In genomic region chr20:34781250-34781649, GRCh38 we compare ENCODE assay signal across 17 cellular contexts. TPM values are rescaled to one million over a fixed set of nuclear protein-coding genes. Genes with fewer than 3 reads are reported as not detected.
DNase-seq lines count a peak whose midpoint lies in the region; ATAC-seq and TF ChIP-seq lines count a peak whose summit lies in the region.
"Had no signal": no experiment of that assay in that cellular context is flagged by ENCODE, and none has a peak within 500 bp of the region (broad histone marks: within the 10 kb centered on the region; RNA-seq: fewer than 3 reads in every experiment).

No MANE protein-coding gene starts in this region.

- H3K4me1 ChIP-seq in gastrocnemius medialis = peaks cover 3 to 8% of the 10 kb centered on the region in 2 donors
- H3K4me1 ChIP-seq in right cardiac atrium (ENCODE audit: control insufficient read depth, insufficient read depth, low read length) = no peaks in the 10 kb centered on the region
- no peaks in the 10 kb centered on the region for H3K4me1 ChIP-seq in spleen
- H3K4me1 ChIP-seq: HAP-1, Peyer's patch had no signal

- 81% methylated on average over 5 of the region's 5 CpGs for WGBS in right cardiac atrium
- 88 to 97% (median 93%) methylated on average over 5 of the region's 5 CpGs for WGBS in spleen, 5 donors

- H3K36me3 ChIP-seq in gastrocnemius medialis = peaks cover 0 to 13% of the 10 kb centered on the region in 2 donors
- peaks cover 0 to 84% (median 16%) of the 10 kb centered on the region in 6 donors for H3K36me3 ChIP-seq in spleen

- H3K27ac ChIP-seq in dorsolateral prefrontal cortex = peak overlapping the region in 43 of 59 donors; percentile 4 to 77 (median 49)
- H3K27ac ChIP-seq in gastrocnemius medialis = peak overlapping the region; percentile 2 to 75 (median 70)
- no peak overlapping the region for H3K27ac ChIP-seq in right cardiac atrium (ENCODE audit: low read length)
- H3K27ac ChIP-seq in spleen = no peak overlapping the region
- H3K27ac ChIP-seq: Peyer's patch had no signal

- in situ Hi-C loops in G401 (cut with HindIII; ENCODE audit: low sequenced_read_pairs) (no loop called here), gastrocnemius medialis (cut with MboI; ENCODE audit: low sequenced_read_pairs in 4 of 4) (no loop called here)

- intact Hi-C loops in dorsolateral prefrontal cortex (cut with DNase I) (no loop called here), gastrocnemius medialis (cut with DNase I; ENCODE audit: low total_unique reads) (no loop called here), right cardiac atrium (cut with DNase I) (no loop called here), spleen (cut with DNase I; ENCODE audit: low total_unique reads) (no loop called here)

- no peak for TF ChIP-seq POLR2A in gastrocnemius medialis (IDR thresholded peaks at IDR 0.05)
- no peak for TF ChIP-seq POLR2A in spleen (IDR thresholded peaks at IDR 0.05)

- DNase-seq in G401 (ENCODE audit: low spot score) (peak; percentile 36), NCI-H524 treated with DMSO at 0.1 percent for 48 hours (lab: John Stamatoyannopoulos, UW) (peak; percentile 76), dorsolateral prefrontal cortex (no peak), gastrocnemius medialis (no peak), right cardiac atrium (no peak), spleen (no peak)
- DNase-seq: BE2C, DND-41, KG1, MV-4-11, NCI-H1694, NCI-H2081, NCI-H748 treated with DMSO at 0.1 percent for 48 hours, Peyer's patch had no signal

- H3K27me3 ChIP-seq in dorsolateral prefrontal cortex (no peaks in the 10 kb centered on the region), gastrocnemius medialis (no peaks in the 10 kb centered on the region), right cardiac atrium (ENCODE audit: control insufficient read depth, insufficient read depth) (no peaks in the 10 kb centered on the region), spleen (replicated peaks in 1 of 7) (no peaks in the 10 kb centered on the region)
- H3K27me3 ChIP-seq: BE2C, Peyer's patch had no signal

- no peak overlapping the region for H3K4me3 ChIP-seq in dorsolateral prefrontal cortex
- no peak overlapping the region for H3K4me3 ChIP-seq in gastrocnemius medialis
- H3K4me3 ChIP-seq in right cardiac atrium (ENCODE audit: low read length) = no peak overlapping the region
- no peak overlapping the region for H3K4me3 ChIP-seq in spleen
- H3K4me3 ChIP-seq: GM23338, HAP-1, Peyer's patch had no signal

- ATAC-seq in gastrocnemius medialis (no peak), right cardiac atrium (no peak), HG03439 (IDR thresholded peaks at IDR 0.05; ENCODE audit: unreplicated experiment) (no peak)
- ATAC-seq: GM23338 had no signal

- TF ChIP-seq CTCF in dorsolateral prefrontal cortex (IDR thresholded peaks at IDR 0.05 in 54 of 56, conservative IDR thresholded peaks at IDR 0.05 in 2 of 56; ENCODE audit: low read depth in 1 of 56, partially characterized antibody in 56 of 56) (no peak), gastrocnemius medialis (IDR thresholded peaks at IDR 0.05 in 4 of 5, conservative IDR thresholded peaks at IDR 0.05 in 1 of 5) (no peak), spleen (IDR thresholded peaks at IDR 0.05 in 8 of 11, conservative IDR thresholded peaks at IDR 0.05 in 3 of 11) (no peak)

- H3K9me3 ChIP-seq in gastrocnemius medialis = no peaks in the 10 kb centered on the region
- H3K9me3 ChIP-seq in right cardiac atrium (ENCODE audit: control insufficient read depth, low read length) = no peaks in the 10 kb centered on the region
- H3K9me3 ChIP-seq in spleen = no peaks in the 10 kb centered on the region
- H3K9me3 ChIP-seq: BE2C, HAP-1, Peyer's patch had no signal

RNA-seq across cellular contexts. Expression of gene NCOA6, which starts 44.2 kb away (rescaled TPM):
- 3.1 and 5.8 TPM in 2 replicates for total RNA-seq in G401 (2014; rRNA removed; shearing (Covaris generic))
- total RNA-seq in dorsolateral prefrontal cortex (10 to 100 TPM; 29.3 to 53.5 (median 39.1) TPM), gastrocnemius medialis (10 to 100 TPM; 10.9 to 12.7 (median 11.6) TPM), right cardiac atrium (10 to 100 TPM; 17.8 to 26.3 (median 19.6) TPM), spleen (10 to 100 TPM; 24.0 to 32.8 (median 28.5) TPM)
- polyA plus RNA-seq in right cardiac atrium (26.5 TPM), spleen (10 to 100 TPM; 13.6 to 19.4 (median 16.2) TPM)

Comparison
In these comparisons a context has a peak if more than half of its experiments do, and no peak if none do; other contexts are left out.
1. DNase-seq: peak in G401 (single experiment) and NCI-H524 treated with DMSO at 0.1 percent for 48 hours (single experiment); none in dorsolateral prefrontal cortex (0 of 10), gastrocnemius medialis (0 of 2), right cardiac atrium (0 of 3) and spleen (single experiment).
2. H3K27ac ChIP-seq: peak in dorsolateral prefrontal cortex (43 of 59) and gastrocnemius medialis (4 of 4); none in right cardiac atrium (single experiment) and spleen (0 of 8).